1 cellular context compared by ENCODE assay signal in the genomic region with DNA sequence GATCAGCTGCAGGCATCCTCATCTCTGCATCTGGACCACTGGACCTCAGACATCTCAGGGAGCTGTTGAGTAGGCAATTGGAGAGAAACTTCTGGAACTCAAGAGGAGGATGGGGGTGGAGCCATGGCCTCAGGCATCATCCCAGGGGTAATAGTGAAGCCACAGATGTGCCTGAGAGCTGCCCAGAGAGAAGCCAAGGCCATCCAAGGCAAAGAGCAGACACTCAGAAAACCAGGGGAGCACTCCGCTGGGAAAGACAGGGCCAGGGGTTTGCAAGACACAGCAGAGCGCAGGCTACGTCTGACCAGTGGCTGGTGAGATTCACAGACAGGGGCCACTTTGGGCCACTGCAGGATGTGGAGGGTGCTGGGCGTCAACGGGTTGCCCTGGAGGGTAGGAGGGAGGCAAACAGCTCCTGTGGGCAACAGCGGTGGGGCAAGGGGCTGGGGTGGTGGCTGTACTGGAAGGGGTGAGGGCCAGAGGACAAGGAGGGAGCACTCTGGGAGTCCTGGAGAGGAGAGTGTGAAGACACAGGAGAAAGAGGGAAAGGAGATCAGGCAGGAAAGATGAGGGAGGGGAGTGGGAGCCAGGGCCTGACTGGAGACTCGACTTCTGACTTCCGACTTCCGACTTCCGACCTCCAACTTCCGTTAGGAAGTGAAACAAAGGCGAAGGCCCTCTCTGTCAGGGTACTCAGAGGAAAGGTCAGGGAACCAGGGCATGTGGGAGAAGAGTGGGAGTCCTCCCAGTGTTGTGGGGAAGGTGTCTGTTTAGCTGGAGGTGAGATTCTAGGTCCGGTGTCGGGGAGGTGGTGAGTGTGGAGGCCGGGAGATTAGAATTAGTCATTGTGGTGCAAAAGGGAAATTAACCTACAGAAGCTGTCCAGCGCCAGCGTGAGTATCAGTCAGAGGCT.
A peak's percentile ranks its signal among the peaks of the same experiment; 100 is the strongest.
TF ChIP-seq lines count a peak whose summit lies in the region.

No MANE protein-coding gene starts in this region.

TF ChIP-seq in K562, 482 proteins besides CTCF, POLR2A, EP300 and RAD21 (continued from another document and continues in another):
- TF ChIP-seq, protein P1, sequence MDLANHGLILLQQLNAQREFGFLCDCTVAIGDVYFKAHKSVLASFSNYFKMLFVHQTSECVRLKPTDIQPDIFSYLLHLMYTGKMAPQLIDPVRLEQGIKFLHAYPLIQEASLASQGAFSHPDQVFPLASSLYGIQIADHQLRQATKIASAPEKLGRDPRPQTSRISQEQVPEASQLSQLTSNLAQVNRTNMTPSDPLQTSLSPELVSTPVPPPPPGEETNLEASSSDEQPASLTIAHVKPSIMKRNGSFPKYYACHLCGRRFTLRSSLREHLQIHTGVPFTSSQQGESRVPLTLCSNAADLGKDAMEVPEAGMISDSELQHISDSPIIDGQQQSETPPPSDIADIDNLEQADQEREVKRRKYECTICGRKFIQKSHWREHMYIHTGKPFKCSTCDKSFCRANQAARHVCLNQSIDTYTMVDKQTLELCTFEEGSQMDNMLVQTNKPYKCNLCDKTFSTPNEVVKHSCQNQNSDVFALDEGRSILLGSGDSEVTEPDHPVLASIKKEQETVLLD (IDR thresholded peaks at IDR 0.05): no peak; the same call in 1 of the 2 replicates
- TF ChIP-seq, protein P2, sequence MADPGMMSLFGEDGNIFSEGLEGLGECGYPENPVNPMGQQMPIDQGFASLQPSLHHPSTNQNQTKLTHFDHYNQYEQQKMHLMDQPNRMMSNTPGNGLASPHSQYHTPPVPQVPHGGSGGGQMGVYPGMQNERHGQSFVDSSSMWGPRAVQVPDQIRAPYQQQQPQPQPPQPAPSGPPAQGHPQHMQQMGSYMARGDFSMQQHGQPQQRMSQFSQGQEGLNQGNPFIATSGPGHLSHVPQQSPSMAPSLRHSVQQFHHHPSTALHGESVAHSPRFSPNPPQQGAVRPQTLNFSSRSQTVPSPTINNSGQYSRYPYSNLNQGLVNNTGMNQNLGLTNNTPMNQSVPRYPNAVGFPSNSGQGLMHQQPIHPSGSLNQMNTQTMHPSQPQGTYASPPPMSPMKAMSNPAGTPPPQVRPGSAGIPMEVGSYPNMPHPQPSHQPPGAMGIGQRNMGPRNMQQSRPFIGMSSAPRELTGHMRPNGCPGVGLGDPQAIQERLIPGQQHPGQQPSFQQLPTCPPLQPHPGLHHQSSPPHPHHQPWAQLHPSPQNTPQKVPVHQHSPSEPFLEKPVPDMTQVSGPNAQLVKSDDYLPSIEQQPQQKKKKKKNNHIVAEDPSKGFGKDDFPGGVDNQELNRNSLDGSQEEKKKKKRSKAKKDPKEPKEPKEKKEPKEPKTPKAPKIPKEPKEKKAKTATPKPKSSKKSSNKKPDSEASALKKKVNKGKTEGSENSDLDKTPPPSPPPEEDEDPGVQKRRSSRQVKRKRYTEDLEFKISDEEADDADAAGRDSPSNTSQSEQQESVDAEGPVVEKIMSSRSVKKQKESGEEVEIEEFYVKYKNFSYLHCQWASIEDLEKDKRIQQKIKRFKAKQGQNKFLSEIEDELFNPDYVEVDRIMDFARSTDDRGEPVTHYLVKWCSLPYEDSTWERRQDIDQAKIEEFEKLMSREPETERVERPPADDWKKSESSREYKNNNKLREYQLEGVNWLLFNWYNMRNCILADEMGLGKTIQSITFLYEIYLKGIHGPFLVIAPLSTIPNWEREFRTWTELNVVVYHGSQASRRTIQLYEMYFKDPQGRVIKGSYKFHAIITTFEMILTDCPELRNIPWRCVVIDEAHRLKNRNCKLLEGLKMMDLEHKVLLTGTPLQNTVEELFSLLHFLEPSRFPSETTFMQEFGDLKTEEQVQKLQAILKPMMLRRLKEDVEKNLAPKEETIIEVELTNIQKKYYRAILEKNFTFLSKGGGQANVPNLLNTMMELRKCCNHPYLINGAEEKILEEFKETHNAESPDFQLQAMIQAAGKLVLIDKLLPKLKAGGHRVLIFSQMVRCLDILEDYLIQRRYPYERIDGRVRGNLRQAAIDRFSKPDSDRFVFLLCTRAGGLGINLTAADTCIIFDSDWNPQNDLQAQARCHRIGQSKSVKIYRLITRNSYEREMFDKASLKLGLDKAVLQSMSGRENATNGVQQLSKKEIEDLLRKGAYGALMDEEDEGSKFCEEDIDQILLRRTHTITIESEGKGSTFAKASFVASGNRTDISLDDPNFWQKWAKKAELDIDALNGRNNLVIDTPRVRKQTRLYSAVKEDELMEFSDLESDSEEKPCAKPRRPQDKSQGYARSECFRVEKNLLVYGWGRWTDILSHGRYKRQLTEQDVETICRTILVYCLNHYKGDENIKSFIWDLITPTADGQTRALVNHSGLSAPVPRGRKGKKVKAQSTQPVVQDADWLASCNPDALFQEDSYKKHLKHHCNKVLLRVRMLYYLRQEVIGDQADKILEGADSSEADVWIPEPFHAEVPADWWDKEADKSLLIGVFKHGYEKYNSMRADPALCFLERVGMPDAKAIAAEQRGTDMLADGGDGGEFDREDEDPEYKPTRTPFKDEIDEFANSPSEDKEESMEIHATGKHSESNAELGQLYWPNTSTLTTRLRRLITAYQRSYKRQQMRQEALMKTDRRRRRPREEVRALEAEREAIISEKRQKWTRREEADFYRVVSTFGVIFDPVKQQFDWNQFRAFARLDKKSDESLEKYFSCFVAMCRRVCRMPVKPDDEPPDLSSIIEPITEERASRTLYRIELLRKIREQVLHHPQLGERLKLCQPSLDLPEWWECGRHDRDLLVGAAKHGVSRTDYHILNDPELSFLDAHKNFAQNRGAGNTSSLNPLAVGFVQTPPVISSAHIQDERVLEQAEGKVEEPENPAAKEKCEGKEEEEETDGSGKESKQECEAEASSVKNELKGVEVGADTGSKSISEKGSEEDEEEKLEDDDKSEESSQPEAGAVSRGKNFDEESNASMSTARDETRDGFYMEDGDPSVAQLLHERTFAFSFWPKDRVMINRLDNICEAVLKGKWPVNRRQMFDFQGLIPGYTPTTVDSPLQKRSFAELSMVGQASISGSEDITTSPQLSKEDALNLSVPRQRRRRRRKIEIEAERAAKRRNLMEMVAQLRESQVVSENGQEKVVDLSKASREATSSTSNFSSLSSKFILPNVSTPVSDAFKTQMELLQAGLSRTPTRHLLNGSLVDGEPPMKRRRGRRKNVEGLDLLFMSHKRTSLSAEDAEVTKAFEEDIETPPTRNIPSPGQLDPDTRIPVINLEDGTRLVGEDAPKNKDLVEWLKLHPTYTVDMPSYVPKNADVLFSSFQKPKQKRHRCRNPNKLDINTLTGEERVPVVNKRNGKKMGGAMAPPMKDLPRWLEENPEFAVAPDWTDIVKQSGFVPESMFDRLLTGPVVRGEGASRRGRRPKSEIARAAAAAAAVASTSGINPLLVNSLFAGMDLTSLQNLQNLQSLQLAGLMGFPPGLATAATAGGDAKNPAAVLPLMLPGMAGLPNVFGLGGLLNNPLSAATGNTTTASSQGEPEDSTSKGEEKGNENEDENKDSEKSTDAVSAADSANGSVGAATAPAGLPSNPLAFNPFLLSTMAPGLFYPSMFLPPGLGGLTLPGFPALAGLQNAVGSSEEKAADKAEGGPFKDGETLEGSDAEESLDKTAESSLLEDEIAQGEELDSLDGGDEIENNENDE (IDR thresholded peaks at IDR 0.05; ENCODE audit: low read depth, low read length): no peak
- no peak for TF ChIP-seq E2F3 (CRISPR knock-in tag; IDR thresholded peaks at IDR 0.05)
- no peak for TF ChIP-seq ZNF133 (CRISPR knock-in tag; IDR thresholded peaks at IDR 0.05)
- peak; percentile 86 for TF ChIP-seq NBN (IDR thresholded peaks at IDR 0.05; ENCODE audit: low read depth)
- TF ChIP-seq FOXJ2 (tag; IDR thresholded peaks at IDR 0.05): no peak
- peak; percentile 87 for TF ChIP-seq POLR2AphosphoS5 (IDR thresholded peaks at IDR 0.05; ENCODE audit: control insufficient read depth, insufficient read depth, low read depth, low read length)
- TF ChIP-seq ZFP36 (IDR thresholded peaks at IDR 0.05; ENCODE audit: low read depth, low read length, partially characterized antibody): peak; percentile 59
- TF ChIP-seq NFE2 (IDR thresholded peaks at IDR 0.05; ENCODE audit: low read depth): peak; percentile 53
- TF ChIP-seq DIDO1 (tag; IDR thresholded peaks at IDR 0.05; ENCODE audit: low read depth): 0 out of 2 replicates have a peak, but pooled peaks have one; percentile 50
- peak; percentile 84 for TF ChIP-seq ZNF175 (CRISPR knock-in tag; IDR thresholded peaks at IDR 0.05; ENCODE audit: low read depth)
- TF ChIP-seq CBFA2T3 (IDR thresholded peaks at IDR 0.05): peak; percentile 97
- no peak for TF ChIP-seq RBM17 (IDR thresholded peaks at IDR 0.05; ENCODE audit: borderline replicate concordance, low read depth, low read length)
- TF ChIP-seq RBM39 (optimal IDR thresholded peaks at IDR 0.05; ENCODE audit: low read depth, low read length): no peak
- no peak for TF ChIP-seq MYBL2 (IDR thresholded peaks at IDR 0.05; ENCODE audit: low read depth)
- no peak for TF ChIP-seq MYBL2 (CRISPR knock-in tag; IDR thresholded peaks at IDR 0.05; ENCODE audit: borderline replicate concordance)
- no peak for TF ChIP-seq C11orf30 (IDR thresholded peaks at IDR 0.05; ENCODE audit: low read depth)
- peak; percentile 94 for TF ChIP-seq NCOR1 (IDR thresholded peaks at IDR 0.05)
- TF ChIP-seq ZNF124 (CRISPR knock-in tag; IDR thresholded peaks at IDR 0.05): no peak
- peak; percentile 52 for TF ChIP-seq ASH1L (IDR thresholded peaks at IDR 0.05; ENCODE audit: borderline replicate concordance, low read depth, partially characterized antibody)
- no peak for TF ChIP-seq BRD9 (IDR thresholded peaks at IDR 0.05; ENCODE audit: low read depth, partially characterized antibody)
- TF ChIP-seq ZNF586 (CRISPR knock-in tag; conservative IDR thresholded peaks at IDR 0.05): no peak
- TF ChIP-seq CCAR2 (IDR thresholded peaks at IDR 0.05; ENCODE audit: low read depth, low read length): no peak
- TF ChIP-seq ZNF695 (CRISPR knock-in tag; IDR thresholded peaks at IDR 0.05): no peak
- peak; percentile 90 for TF ChIP-seq ZFP1 (CRISPR knock-in tag; IDR thresholded peaks at IDR 0.05)
- no peak for TF ChIP-seq HMG20A (CRISPR knock-in tag; conservative IDR thresholded peaks at IDR 0.05)
- TF ChIP-seq CBFB (CRISPR knock-in tag; IDR thresholded peaks at IDR 0.05): 0 out of 2 replicates have a peak, but pooled peaks have one; percentile 1
- TF ChIP-seq, protein P3, sequence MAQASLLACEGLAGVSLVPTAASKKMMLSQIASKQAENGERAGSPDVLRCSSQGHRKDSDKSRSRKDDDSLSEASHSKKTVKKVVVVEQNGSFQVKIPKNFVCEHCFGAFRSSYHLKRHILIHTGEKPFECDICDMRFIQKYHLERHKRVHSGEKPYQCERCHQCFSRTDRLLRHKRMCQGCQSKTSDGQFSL (CRISPR knock-in tag; IDR thresholded peaks at IDR 0.05): peak; percentile 48; the same call in 1 of the 2 replicates
- TF ChIP-seq, protein P3 (tag; IDR thresholded peaks at IDR 0.05): no peak
- TF ChIP-seq, protein P4, sequence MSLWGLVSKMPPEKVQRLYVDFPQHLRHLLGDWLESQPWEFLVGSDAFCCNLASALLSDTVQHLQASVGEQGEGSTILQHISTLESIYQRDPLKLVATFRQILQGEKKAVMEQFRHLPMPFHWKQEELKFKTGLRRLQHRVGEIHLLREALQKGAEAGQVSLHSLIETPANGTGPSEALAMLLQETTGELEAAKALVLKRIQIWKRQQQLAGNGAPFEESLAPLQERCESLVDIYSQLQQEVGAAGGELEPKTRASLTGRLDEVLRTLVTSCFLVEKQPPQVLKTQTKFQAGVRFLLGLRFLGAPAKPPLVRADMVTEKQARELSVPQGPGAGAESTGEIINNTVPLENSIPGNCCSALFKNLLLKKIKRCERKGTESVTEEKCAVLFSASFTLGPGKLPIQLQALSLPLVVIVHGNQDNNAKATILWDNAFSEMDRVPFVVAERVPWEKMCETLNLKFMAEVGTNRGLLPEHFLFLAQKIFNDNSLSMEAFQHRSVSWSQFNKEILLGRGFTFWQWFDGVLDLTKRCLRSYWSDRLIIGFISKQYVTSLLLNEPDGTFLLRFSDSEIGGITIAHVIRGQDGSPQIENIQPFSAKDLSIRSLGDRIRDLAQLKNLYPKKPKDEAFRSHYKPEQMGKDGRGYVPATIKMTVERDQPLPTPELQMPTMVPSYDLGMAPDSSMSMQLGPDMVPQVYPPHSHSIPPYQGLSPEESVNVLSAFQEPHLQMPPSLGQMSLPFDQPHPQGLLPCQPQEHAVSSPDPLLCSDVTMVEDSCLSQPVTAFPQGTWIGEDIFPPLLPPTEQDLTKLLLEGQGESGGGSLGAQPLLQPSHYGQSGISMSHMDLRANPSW (CRISPR knock-in tag; IDR thresholded peaks at IDR 0.05): no peak
- TF ChIP-seq SRSF9 (IDR thresholded peaks at IDR 0.05; ENCODE audit: borderline replicate concordance, low read depth, low read length): no peak
- TF ChIP-seq KHSRP (IDR thresholded peaks at IDR 0.05): 0 out of 2 replicates have a peak, but pooled peaks have one; percentile 11
- peak in 1 of 3 experiments; percentile 11 for TF ChIP-seq YY1 (IDR thresholded peaks at IDR 0.05; ENCODE audit: borderline replicate concordance in 1 of 3, control insufficient read depth in 1 of 3, extremely low read depth in 1 of 3, insufficient read depth in 3 of 3, insufficient read length in 1 of 3, insufficient replicate concordance in 2 of 3, low read depth in 1 of 3, low read length in 2 of 3)
- no peak for TF ChIP-seq ZNF134 (CRISPR knock-in tag; conservative IDR thresholded peaks at IDR 0.05)
- peak; percentile 88 for TF ChIP-seq LEF1 (IDR thresholded peaks at IDR 0.05)
- TF ChIP-seq RFX5 (IDR thresholded peaks at IDR 0.05; ENCODE audit: low read depth, low read length): no peak
- TF ChIP-seq, protein P5, sequence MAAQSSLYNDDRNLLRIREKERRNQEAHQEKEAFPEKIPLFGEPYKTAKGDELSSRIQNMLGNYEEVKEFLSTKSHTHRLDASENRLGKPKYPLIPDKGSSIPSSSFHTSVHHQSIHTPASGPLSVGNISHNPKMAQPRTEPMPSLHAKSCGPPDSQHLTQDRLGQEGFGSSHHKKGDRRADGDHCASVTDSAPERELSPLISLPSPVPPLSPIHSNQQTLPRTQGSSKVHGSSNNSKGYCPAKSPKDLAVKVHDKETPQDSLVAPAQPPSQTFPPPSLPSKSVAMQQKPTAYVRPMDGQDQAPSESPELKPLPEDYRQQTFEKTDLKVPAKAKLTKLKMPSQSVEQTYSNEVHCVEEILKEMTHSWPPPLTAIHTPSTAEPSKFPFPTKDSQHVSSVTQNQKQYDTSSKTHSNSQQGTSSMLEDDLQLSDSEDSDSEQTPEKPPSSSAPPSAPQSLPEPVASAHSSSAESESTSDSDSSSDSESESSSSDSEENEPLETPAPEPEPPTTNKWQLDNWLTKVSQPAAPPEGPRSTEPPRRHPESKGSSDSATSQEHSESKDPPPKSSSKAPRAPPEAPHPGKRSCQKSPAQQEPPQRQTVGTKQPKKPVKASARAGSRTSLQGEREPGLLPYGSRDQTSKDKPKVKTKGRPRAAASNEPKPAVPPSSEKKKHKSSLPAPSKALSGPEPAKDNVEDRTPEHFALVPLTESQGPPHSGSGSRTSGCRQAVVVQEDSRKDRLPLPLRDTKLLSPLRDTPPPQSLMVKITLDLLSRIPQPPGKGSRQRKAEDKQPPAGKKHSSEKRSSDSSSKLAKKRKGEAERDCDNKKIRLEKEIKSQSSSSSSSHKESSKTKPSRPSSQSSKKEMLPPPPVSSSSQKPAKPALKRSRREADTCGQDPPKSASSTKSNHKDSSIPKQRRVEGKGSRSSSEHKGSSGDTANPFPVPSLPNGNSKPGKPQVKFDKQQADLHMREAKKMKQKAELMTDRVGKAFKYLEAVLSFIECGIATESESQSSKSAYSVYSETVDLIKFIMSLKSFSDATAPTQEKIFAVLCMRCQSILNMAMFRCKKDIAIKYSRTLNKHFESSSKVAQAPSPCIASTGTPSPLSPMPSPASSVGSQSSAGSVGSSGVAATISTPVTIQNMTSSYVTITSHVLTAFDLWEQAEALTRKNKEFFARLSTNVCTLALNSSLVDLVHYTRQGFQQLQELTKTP (IDR thresholded peaks at IDR 0.05; ENCODE audit: low read depth in 1 of 2, partially characterized antibody in 2 of 2): peak; percentile 41 to 56
